In the genomic region with DNA sequence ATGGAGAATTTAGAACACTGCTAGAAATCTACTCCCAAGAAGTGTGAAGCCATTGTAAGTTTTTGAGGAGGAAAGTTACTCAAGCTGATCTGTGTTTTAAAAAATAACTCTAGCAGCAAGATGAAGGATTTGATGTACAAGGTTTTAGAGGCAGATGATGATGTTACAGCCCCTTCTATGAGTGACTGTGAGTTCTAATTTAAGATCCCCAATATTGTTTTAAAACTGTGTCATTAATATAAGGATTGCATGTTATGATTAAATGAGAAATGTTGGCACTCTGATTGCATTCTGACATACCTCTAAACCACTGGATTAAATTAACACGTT, we compare ENCODE assay signal across 1 cellular context.
A peak's percentile ranks its signal among the peaks of the same experiment; 100 is the strongest.
TF ChIP-seq lines count a peak whose summit lies in the region.

No MANE protein-coding gene starts in this region.

TF ChIP-seq in K562, 482 proteins besides CTCF, POLR2A, EP300 and RAD21 (continues in another document):
- TF ChIP-seq NRF1 (conservative IDR thresholded peaks at IDR 0.05 in 1 of 2, IDR thresholded peaks at IDR 0.05 in 1 of 2) (no peak), ZNF408 (CRISPR knock-in tag; IDR thresholded peaks at IDR 0.05; ENCODE audit: low read depth) (no peak), ZNF311 (CRISPR knock-in tag; IDR thresholded peaks at IDR 0.05) (0 out of 2 replicates have a peak, but pooled peaks have one; percentile 36), FOXK1 (CRISPR knock-in tag; IDR thresholded peaks at IDR 0.05; ENCODE audit: borderline replicate concordance) (no peak), TAF7 (tag; IDR thresholded peaks at IDR 0.05) (0 out of 2 replicates have a peak, but pooled peaks have one; percentile 11), BACH1 (tag; IDR thresholded peaks at IDR 0.05) (peak; percentile 6; the same call in 1 of the 2 replicates), SOX6 (IDR thresholded peaks at IDR 0.05) (no peak), ZNF589 (CRISPR knock-in tag; IDR thresholded peaks at IDR 0.05; ENCODE audit: low read depth) (peak; percentile 8; the same call in 1 of the 2 replicates), SPI1 (IDR thresholded peaks at IDR 0.05; ENCODE audit: borderline replicate concordance, low read depth, low read length) (no peak), KAT8 (IDR thresholded peaks at IDR 0.05; ENCODE audit: low read depth) (no peak), NEUROD1 (IDR thresholded peaks at IDR 0.05; ENCODE audit: borderline replicate concordance, low read depth, low read length, partially characterized antibody) (no peak), NFRKB (IDR thresholded peaks at IDR 0.05; ENCODE audit: low read depth) (peak; percentile 50; the same call in 1 of the 2 replicates), RNF219 (CRISPR knock-in tag; IDR thresholded peaks at IDR 0.05) (peak; percentile 41; the same call in 1 of the 2 replicates), GATAD2B (IDR thresholded peaks at IDR 0.05; ENCODE audit: borderline replicate concordance) (0 out of 2 replicates have a peak, but pooled peaks have one; percentile 22), NR3C1 (CRISPR knock-in tag; IDR thresholded peaks at IDR 0.05) (no peak), ELK3 (CRISPR knock-in tag; IDR thresholded peaks at IDR 0.05) (peak; percentile 79; the same call in 1 of the 2 replicates), ZNF324 (CRISPR knock-in tag; IDR thresholded peaks at IDR 0.05) (peak; percentile 55; the same call in 1 of the 2 replicates), ILF3 (IDR thresholded peaks at IDR 0.05; ENCODE audit: borderline replicate concordance) (peak; percentile 38; the same call in 1 of the 2 replicates), NR2F6 (CRISPR knock-in tag; IDR thresholded peaks at IDR 0.05) (0 out of 2 replicates have a peak, but pooled peaks have one; percentile 34), DDX20 (tag; IDR thresholded peaks at IDR 0.05; ENCODE audit: low read depth) (peak; percentile 15; the same call in 1 of the 2 replicates), TOE1 (IDR thresholded peaks at IDR 0.05; ENCODE audit: borderline replicate concordance) (no peak), TOE1 (CRISPR knock-in tag; IDR thresholded peaks at IDR 0.05; ENCODE audit: borderline replicate concordance, low read depth) (no peak), ZFP1 (CRISPR knock-in tag; IDR thresholded peaks at IDR 0.05) (no peak; the same call in 1 of the 2 replicates), SRSF9 (IDR thresholded peaks at IDR 0.05; ENCODE audit: borderline replicate concordance, low read depth, low read length) (no peak), CHD7 (IDR thresholded peaks at IDR 0.05; ENCODE audit: low read depth, low read length) (no peak), ZNF175 (CRISPR knock-in tag; IDR thresholded peaks at IDR 0.05; ENCODE audit: low read depth) (0 out of 2 replicates have a peak, but pooled peaks have one; percentile 5), NUFIP1 (IDR thresholded peaks at IDR 0.05; ENCODE audit: partially characterized antibody) (no peak), KHSRP (IDR thresholded peaks at IDR 0.05) (0 out of 2 replicates have a peak, but pooled peaks have one; percentile 37), PPARD (CRISPR knock-in tag; IDR thresholded peaks at IDR 0.05) (no peak), DNMT1 (IDR thresholded peaks at IDR 0.05) (no peak), PRDM10 (IDR thresholded peaks at IDR 0.05; ENCODE audit: partially characterized antibody) (no peak)
- TF ChIP-seq, protein P1, sequence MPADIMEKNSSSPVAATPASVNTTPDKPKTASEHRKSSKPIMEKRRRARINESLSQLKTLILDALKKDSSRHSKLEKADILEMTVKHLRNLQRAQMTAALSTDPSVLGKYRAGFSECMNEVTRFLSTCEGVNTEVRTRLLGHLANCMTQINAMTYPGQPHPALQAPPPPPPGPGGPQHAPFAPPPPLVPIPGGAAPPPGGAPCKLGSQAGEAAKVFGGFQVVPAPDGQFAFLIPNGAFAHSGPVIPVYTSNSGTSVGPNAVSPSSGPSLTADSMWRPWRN (IDR thresholded peaks at IDR 0.05; ENCODE audit: low read depth) = no peak
- TF ChIP-seq, protein P2, sequence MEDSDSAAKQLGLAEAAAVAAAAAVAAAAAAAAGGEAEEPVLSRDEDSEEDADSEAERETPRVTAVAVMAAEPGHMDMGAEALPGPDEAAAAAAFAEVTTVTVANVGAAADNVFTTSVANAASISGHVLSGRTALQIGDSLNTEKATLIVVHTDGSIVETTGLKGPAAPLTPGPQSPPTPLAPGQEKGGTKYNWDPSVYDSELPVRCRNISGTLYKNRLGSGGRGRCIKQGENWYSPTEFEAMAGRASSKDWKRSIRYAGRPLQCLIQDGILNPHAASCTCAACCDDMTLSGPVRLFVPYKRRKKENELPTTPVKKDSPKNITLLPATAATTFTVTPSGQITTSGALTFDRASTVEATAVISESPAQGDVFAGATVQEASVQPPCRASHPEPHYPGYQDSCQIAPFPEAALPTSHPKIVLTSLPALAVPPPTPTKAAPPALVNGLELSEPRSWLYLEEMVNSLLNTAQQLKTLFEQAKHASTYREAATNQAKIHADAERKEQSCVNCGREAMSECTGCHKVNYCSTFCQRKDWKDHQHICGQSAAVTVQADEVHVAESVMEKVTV (CRISPR knock-in tag; IDR thresholded peaks at IDR 0.05) = no peak; the same call in 1 of the 2 replicates
